ENCODE assay signal across 8 cellular contexts in genomic region chr6:89375427-89375868, GRCh38. TPM values are rescaled to one million over a fixed set of nuclear protein-coding genes. Genes with fewer than 3 reads are reported as not detected.
DNase-seq lines count a peak whose midpoint lies in the region; ATAC-seq and TF ChIP-seq lines count a peak whose summit lies in the region.

No MANE protein-coding gene starts in this region.

- peak in 1 of 2 donors; percentile 31 for TF ChIP-seq POLR2A in gastrocnemius medialis (IDR thresholded peaks at IDR 0.05)

- ATAC-seq in GM21390 (IDR thresholded peaks at IDR 0.05; ENCODE audit: unreplicated experiment) (peak; percentile 71), HG03565 (IDR thresholded peaks at IDR 0.05; ENCODE audit: unreplicated experiment) (peak; percentile 53), gastrocnemius medialis (peak; percentile 83 to 92)

- no peaks in the 10 kb centered on the region for H3K36me3 ChIP-seq in gastrocnemius medialis

- intact Hi-C loops in gastrocnemius medialis (cut with DNase I; ENCODE audit: low total_unique reads) = no loop called here

- in situ Hi-C loops in gastrocnemius medialis (cut with MboI; ENCODE audit: low sequenced_read_pairs in 4 of 4) = no loop called here

- DNase-seq in DMS 273 treated with DMSO at 0.1 percent for 48 hours (lab: John Stamatoyannopoulos, UW) (peak; percentile 94), NCI-H748 treated with DMSO at 0.1 percent for 48 hours (lab: John Stamatoyannopoulos, UW) (peak; percentile 74), fibroblast of pulmonary artery (ENCODE audit: low read depth) (no peak), gastrocnemius medialis (peak; percentile 84 to 94), medulla oblongata (ENCODE audit: extremely low spot score) (no peak)
- peak; percentile 27 to 54 for DNase-seq in activated CD8-positive, alpha-beta memory T cell treated with anti-CD3 and anti-CD28 coated beads for 4 hours (ENCODE audit: low read depth in 2 of 2)

- TF ChIP-seq CTCF in fibroblast of pulmonary artery (IDR thresholded peaks at IDR 0.05; ENCODE audit: low read length, missing control alignments) (peak; percentile 16), gastrocnemius medialis (IDR thresholded peaks at IDR 0.05 in 4 of 5, conservative IDR thresholded peaks at IDR 0.05 in 1 of 5) (peak; percentile 40 to 71 (median 54))

- no peak overlapping the region for H3K4me3 ChIP-seq in fibroblast of pulmonary artery (replicated peaks; ENCODE audit: low read depth, low read length)
- H3K4me3 ChIP-seq in gastrocnemius medialis = no peak overlapping the region

- H3K4me1 ChIP-seq in gastrocnemius medialis = peaks cover 31 to 43% of the 10 kb centered on the region in 2 donors

- H3K27me3 ChIP-seq in gastrocnemius medialis = no peaks in the 10 kb centered on the region

- peak overlapping the region; percentile 69 to 84 (median 78) for H3K27ac ChIP-seq in gastrocnemius medialis

- no peaks in the 10 kb centered on the region for H3K9me3 ChIP-seq in gastrocnemius medialis

RNA-seq across cellular contexts. Expression of gene UBE2J1, which starts 22.9 kb away (rescaled TPM):
- total RNA-seq in gastrocnemius medialis = 10 to 100 TPM; 10.5 to 15.1 (median 14.6) TPM

RNA-seq across cellular contexts. Expression of gene RRAGD, which starts 36.6 kb away (rescaled TPM):
- 100 to 1,000 TPM in 2 of 4 donors, 10 to 100 TPM in 2; 53.6 to 173 (median 106) TPM for total RNA-seq in gastrocnemius medialis

RNA-seq across cellular contexts. Expression of gene ANKRD6, which starts 57.5 kb away (rescaled TPM):
- 1 to 10 TPM; 1.6 to 6.8 (median 2.9) TPM for total RNA-seq in gastrocnemius medialis

Comparison
In these comparisons a context has a peak if more than half of its experiments do, and no peak if none do; other contexts are left out.
1. DNase-seq: peak in DMS 273 treated with DMSO at 0.1 percent for 48 hours (single experiment), NCI-H748 treated with DMSO at 0.1 percent for 48 hours (single experiment), activated CD8-positive, alpha-beta memory T cell treated with anti-CD3 and anti-CD28 coated beads for 4 hours (2 of 2) and gastrocnemius medialis (2 of 2); none in fibroblast of pulmonary artery (single experiment) and medulla oblongata (single experiment).
2. Peak in every context shown above with its lines, with median percentiles within 50 percentile points of each other: ATAC-seq.